ENCODE assay signal across 15 cellular contexts in the genomic region with DNA sequence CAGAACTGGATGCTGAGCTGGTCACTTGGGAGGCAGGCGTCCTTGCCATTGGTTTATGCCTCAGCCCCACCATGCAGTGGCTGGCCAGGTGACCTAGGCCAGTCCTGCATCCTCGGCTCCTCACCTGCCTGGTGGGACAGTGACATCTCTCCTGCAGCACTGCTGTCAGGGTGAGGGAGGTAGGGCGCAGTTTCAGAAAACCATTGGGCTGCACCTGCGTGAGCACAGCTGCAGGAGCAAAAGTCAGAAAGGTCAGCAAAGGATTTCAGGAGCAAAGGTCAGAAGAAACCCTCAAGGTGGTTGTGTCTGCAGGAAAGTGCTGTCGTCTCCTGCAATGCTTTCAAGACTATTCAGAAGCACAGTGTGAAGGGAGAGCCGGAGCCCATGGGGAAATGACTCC. TPM values are rescaled to one million over a fixed set of nuclear protein-coding genes. Genes with fewer than 3 reads are reported as not detected.
A peak's percentile ranks its signal among the peaks of the same experiment; 100 is the strongest.
DNase-seq lines count a peak whose midpoint lies in the region; ATAC-seq, FAIRE-seq and TF ChIP-seq lines count a peak whose summit lies in the region.
"Had no signal": no experiment of that assay in that cellular context is flagged by ENCODE, and none has a peak within 500 bp of the region (broad histone marks: within the 10 kb centered on the region; RNA-seq: fewer than 3 reads in every experiment).

No MANE protein-coding gene starts in this region.

- no peak for TF ChIP-seq POLR2A in right lobe of liver (IDR thresholded peaks at IDR 0.05)
- no peak for TF ChIP-seq POLR2A in stomach (IDR thresholded peaks at IDR 0.05)
- TF ChIP-seq POLR2A in GM12891 (IDR thresholded peaks at IDR 0.05; ENCODE audit: low read depth, low read length), result no peak

- intact Hi-C loops in right lobe of liver (cut with DNase I) (no loop called here), stomach (cut with DNase I; ENCODE audit: low total_unique reads) (no loop called here)

- H3K36me3 ChIP-seq in astrocyte (ENCODE audit: insufficient read depth, low read length), result peaks cover 2% of the 10 kb centered on the region
- H3K36me3 ChIP-seq in right lobe of liver, result no peaks in the 10 kb centered on the region
- peaks cover 0 to 3% (median 0%) of the 10 kb centered on the region in 4 donors for H3K36me3 ChIP-seq in stomach
- no peaks in the 10 kb centered on the region for H3K36me3 ChIP-seq in SJCRH30

- no peaks in the 10 kb centered on the region for H3K27me3 ChIP-seq in astrocyte (ENCODE audit: insufficient read depth, low read length)
- H3K27me3 ChIP-seq in right lobe of liver, result no peaks in the 10 kb centered on the region
- no peaks in the 10 kb centered on the region for H3K27me3 ChIP-seq in stomach
- no peaks in the 10 kb centered on the region for H3K27me3 ChIP-seq in SJCRH30
- H3K27me3 ChIP-seq: MG63 had no signal

- H3K4me3 ChIP-seq in astrocyte (ENCODE audit: insufficient read depth, low read depth, low read length) (no peak overlapping the region), right lobe of liver (no peak overlapping the region), stomach (no peak overlapping the region), SJCRH30 (no peak overlapping the region)
- H3K4me3 ChIP-seq: MG63 had no signal

- WGBS in right lobe of liver (ENCODE audit: insufficient coverage, low coverage, low lambda C conversion rate, missing lambda C conversion rate), result 74% methylated on average over 3 of the region's 6 CpGs
- 67 to 96% (median 94%) methylated on average over 6 of the region's 6 CpGs for WGBS in stomach, 5 donors

- peaks cover 51% of the 10 kb centered on the region for H3K4me1 Mint-ChIP-seq in astrocyte (ENCODE audit: low read depth, unreplicated experiment)
- H3K4me1 Mint-ChIP-seq: natural killer cell had no signal

- no peaks in the 10 kb centered on the region for H4K20me1 ChIP-seq in astrocyte (ENCODE audit: insufficient read depth, low read length)

- no peaks in the 10 kb centered on the region for H3K27me3 Mint-ChIP-seq in astrocyte (ENCODE audit: low read depth, unreplicated experiment)

- H3K9me3 ChIP-seq in astrocyte (ENCODE audit: insufficient read depth, low read depth, low read length), result no peaks in the 10 kb centered on the region
- H3K9me3 ChIP-seq in right lobe of liver, result no peaks in the 10 kb centered on the region
- H3K9me3 ChIP-seq in stomach, result no peaks in the 10 kb centered on the region
- H3K9me3 ChIP-seq in SJCRH30 (replicated peaks), result no peaks in the 10 kb centered on the region
- H3K9me3 ChIP-seq: MG63 had no signal

- no peaks in the 10 kb centered on the region for H3K36me3 Mint-ChIP-seq in astrocyte (ENCODE audit: low read depth, unreplicated experiment)
- H3K36me3 Mint-ChIP-seq: natural killer cell had no signal

- DNase-seq in astrocyte (ENCODE audit: low read depth) (no peak), right lobe of liver (no peak), stomach (no peak), SJCRH30 (no peak), GM12891 (ENCODE audit: insufficient read length, low spot score) (no peak), MV-4-11 (lab: John Stamatoyannopoulos, UW) (no peak), DMS 273 (lab: John Stamatoyannopoulos, UW; ENCODE audit: unreplicated experiment) (no peak)
- DNase-seq: DMS 273 treated with DMSO at 0.1 percent for 48 hours; kidney glomerular epithelial cell; MG63; natural killer cell; stimulated activated naive CD8-positive, alpha-beta T cell treated with anti-CD3 and anti-CD28 coated beads, Interleukin-15, Interleukin-2, amounts not matched to agents 100 U/mL and 50 U/mL, for 24 hours had no signal

- FAIRE-seq in astrocyte (lab: Jason Lieb, UNC), result no peak
- FAIRE-seq in GM12891 (lab: Jason Lieb, UNC), result no peak
- FAIRE-seq: bronchial epithelial cell had no signal

- H3K9me3 Mint-ChIP-seq in astrocyte (ENCODE audit: unreplicated experiment), result no peaks in the 10 kb centered on the region
- H3K9me3 Mint-ChIP-seq: natural killer cell had no signal

- no peak for TF ChIP-seq EP300 in stomach (IDR thresholded peaks at IDR 0.05)

- ATAC-seq in GM19025 (IDR thresholded peaks at IDR 0.05; ENCODE audit: low read depth, unreplicated experiment), result peak; percentile 32
- ATAC-seq in right lobe of liver, result no peak
- ATAC-seq: natural killer cell; stimulated activated naive CD8-positive, alpha-beta T cell treated with anti-CD3 and anti-CD28 coated beads, Interleukin-15, Interleukin-2, amounts not matched to agents 100 U/mL and 50 U/mL, for 24 hours had no signal

- H3K4me1 ChIP-seq in astrocyte (ENCODE audit: insufficient read depth, low read length) (peaks cover 43% of the 10 kb centered on the region), right lobe of liver (peaks cover 0 to 43% (median 13%) of the 10 kb centered on the region in 4 donors), stomach (peaks cover 13 to 40% (median 29%) of the 10 kb centered on the region in 4 donors), SJCRH30 (peaks cover 41% of the 10 kb centered on the region)

- no peak for TF ChIP-seq CTCF in astrocyte (IDR thresholded peaks at IDR 0.05; ENCODE audit: insufficient read depth, low read depth, low read length)
- no peak for TF ChIP-seq CTCF in right lobe of liver (IDR thresholded peaks at IDR 0.05)
- TF ChIP-seq CTCF in stomach (IDR thresholded peaks at IDR 0.05), result no peak

- no peak overlapping the region for H3K4me3 Mint-ChIP-seq in astrocyte (ENCODE audit: unreplicated experiment)
- H3K4me3 Mint-ChIP-seq: natural killer cell had no signal

- peak overlapping the region; percentile 99 for H3K27ac Mint-ChIP-seq in astrocyte (ENCODE audit: unreplicated experiment)
- H3K27ac Mint-ChIP-seq: natural killer cell had no signal

- H3K9ac ChIP-seq in astrocyte (ENCODE audit: low read length), result peak overlapping the region; percentile 79

- H2AFZ ChIP-seq in astrocyte (ENCODE audit: low read depth, low read length), result no peak overlapping the region

- H3K27ac ChIP-seq in astrocyte (ENCODE audit: low read depth, low read length) (peak overlapping the region; percentile 99), right lobe of liver (peak overlapping the region in 2 of 3 donors; percentile 28 to 45), stomach (peak overlapping the region in 3 of 5 donors; percentile 79 to 85 (median 80)), SJCRH30 (no peak overlapping the region)

- peak overlapping the region; percentile 78 for H3K4me2 ChIP-seq in astrocyte (ENCODE audit: low read length)

- H3K79me2 ChIP-seq in astrocyte (ENCODE audit: insufficient read depth, low read length), result peaks cover 67% of the 10 kb centered on the region

TF ChIP-seq in GM12891, 5 proteins besides CTCF, POLR2A, EP300 and RAD21:
- TF ChIP-seq PAX5 (IDR thresholded peaks at IDR 0.05; ENCODE audit: insufficient read depth, low read length, severe bottlenecking) (no peak), TAF1 (IDR thresholded peaks at IDR 0.05; ENCODE audit: low read depth, low read length) (no peak), POLR2AphosphoS5 (IDR thresholded peaks at IDR 0.05; ENCODE audit: low read depth, low read length) (no peak), SPI1 (IDR thresholded peaks at IDR 0.05; ENCODE audit: low read depth, low read length) (no peak), POU2F2 (IDR thresholded peaks at IDR 0.05; ENCODE audit: low read depth, low read length) (no peak)

RNA-seq across cellular contexts. Expression of gene EGFR, which starts 48.1 kb away (rescaled TPM):
- total RNA-seq in astrocyte (22.0 and 27.3 TPM in 2 replicates), right lobe of liver (100 to 1,000 TPM in 1 of 6 experiments, 10 to 100 TPM in 5; 59.3 to 127 (median 93.7) TPM), stomach (10 to 100 TPM; 31.7 to 43.4 (median 35.2) TPM)
- 10 to 100 TPM in 1 of 3 donors, 1 to 10 TPM in 2; 3.4 to 10.9 (median 3.5) TPM for polyA plus RNA-seq in stomach
- 7.3 and 8.3 TPM in 2 replicates for total RNA-seq in SJCRH30 (2014; rRNA removed; shearing (Covaris generic))
- polyA plus RNA-seq in GM12891 (2012; ENCODE audit: low read depth, missing spikeins), result 0.05 TPM
- total RNA-seq: activated CD8-positive, alpha-beta memory T cell treated with anti-CD3 and anti-CD28 coated beads for 36 hours; natural killer cell had no signal
